ENCODE assay signal across 25 cellular contexts in genomic region chr4:150265806-150266205, GRCh38.
"Had no signal": no experiment of that assay in that cellular context is flagged by ENCODE, and none has a peak within 500 bp of the region (broad histone marks: within the 10 kb centered on the region; RNA-seq: fewer than 3 reads in every experiment).

No MANE protein-coding gene starts in this region.

- H3K4me3 Mint-ChIP-seq: IgD-negative memory B cell had no signal

- H3K27me3 Mint-ChIP-seq: IgD-negative memory B cell had no signal

- H3K4me2 ChIP-seq: KMS-11, SK-N-SH had no signal

- H3K9ac ChIP-seq: KMS-11, SK-N-SH had no signal

- ATAC-seq: K562, Panc1, PC-3 had no signal

- DNase-seq: Kasumi-1, MV-4-11, NCI-H1048, NCI-H1105 treated with DMSO at 0.1 percent for 48 hours, NCI-H1417 treated with DMSO at 0.1 percent for 48 hours, NCI-H146, NCI-H1694 treated with DMSO at 0.1 percent for 48 hours, NCI-H1930, NCI-H2081, NCI-H2107, NCI-H2227 treated with DMSO at 0.1 percent for 48 hours, NCI-H510A, NCI-H524 treated with DMSO at 0.1 percent for 48 hours, NCI-H69, NCI-H774, PC-3, SHP77, SK-N-SH had no signal

- H3K27ac Mint-ChIP-seq: IgD-negative memory B cell had no signal

- H3K9me3 Mint-ChIP-seq: IgD-negative memory B cell had no signal

- H3K4me3 ChIP-seq: K562 had no signal

- FAIRE-seq: HTR-8/SVneo, K562 had no signal

- H3K4me1 Mint-ChIP-seq: IgD-negative memory B cell had no signal

- H3K27ac ChIP-seq: HL-60, KMS-11, RWPE1 had no signal

- H3K9me3 ChIP-seq: SK-N-SH had no signal
